ENCODE assay signal across 27 cellular contexts in genomic region chr11:122081073-122081472, GRCh38. TPM values are rescaled to one million over a fixed set of nuclear protein-coding genes. Genes with fewer than 3 reads are reported as not detected.
"Had no signal": no experiment of that assay in that cellular context is flagged by ENCODE, and none has a peak within 500 bp of the region (broad histone marks: within the 10 kb centered on the region; RNA-seq: fewer than 3 reads in every experiment).

No MANE protein-coding gene starts in this region.

- H3K4me3 ChIP-seq: adrenal gland, body of pancreas, breast epithelium, K562, SJCRH30, SK-N-MC had no signal

- H3K36me3 ChIP-seq: adrenal gland, breast epithelium, SJCRH30 had no signal

- DNase-seq: activated CD4-positive, alpha-beta T cell treated with anti-CD3 and anti-CD28 coated beads, Interleukin-2, amount 10 ng/mL, durations not matched to agents 24 days and 14 days; activated CD4-positive, alpha-beta T cell treated with anti-CD3 and anti-CD28 coated beads, Interleukin-2, amount 50 U/mL, for 4 hours; activated CD8-positive, alpha-beta T cell treated with anti-CD3 and anti-CD28 coated beads for 36 hours; activated gamma-delta T cell; activated naive CD4-positive, alpha-beta T cell treated with Interleukin-2 at 50 U/mL for 16 hours; activated naive CD8-positive, alpha-beta T cell treated with anti-CD3 and anti-CD28 coated beads, Interleukin-2, amount 10 ng/mL, durations not matched to agents 7 days and 5 days; activated T-cell treated with anti-CD3 and anti-CD28 coated beads, Interleukin-2, amount 50 U/mL, for 24 hours; adrenal gland; body of pancreas; NCI-H1105; NCI-H1417 treated with DMSO at 0.1 percent for 48 hours; NCI-H187 treated with DMSO at 0.1 percent for 48 hours; NCI-H2081 treated with DMSO at 0.1 percent for 48 hours; NCI-H345; NCI-H524 treated with DMSO at 0.1 percent for 48 hours; SHP77; SJCRH30 had no signal

- H3K4me3 Mint-ChIP-seq: activated CD4-positive, alpha-beta T cell treated with anti-CD3 and anti-CD28 coated beads, Interleukin-2, amount 10 ng/mL, durations not matched to agents 24 days and 14 days; activated CD8-positive, alpha-beta T cell treated with anti-CD3 and anti-CD28 coated beads for 36 hours; activated naive CD4-positive, alpha-beta T cell treated with anti-CD3 and anti-CD28 coated beads, Interleukin-2, amount 50 U/mL, for 24 hours; activated naive CD8-positive, alpha-beta T cell treated with anti-CD3 and anti-CD28 coated beads, Interleukin-2, amount 10 ng/mL, durations not matched to agents 7 days and 5 days; activated T-cell treated with anti-CD3 and anti-CD28 coated beads, Interleukin-2, amount 50 U/mL, for 24 hours; T-helper 1 cell treated with Interleukin-12 subunit alpha and Interleukin-12 subunit beta and Interleukin-4 antibody, amounts not matched to agents 30 μg/mL and 1 μg/mL, for 36 hours; T-helper 2 cell treated with Interferon-gamma antibody and Interleukin-4, amounts not matched to agents 5 μg/mL and 100 μg/mL, for 36 hours had no signal

- H3K27ac Mint-ChIP-seq: activated CD4-positive, alpha-beta T cell treated with anti-CD3 and anti-CD28 coated beads, Interleukin-2, amount 10 ng/mL, durations not matched to agents 24 days and 14 days; activated CD8-positive, alpha-beta T cell treated with anti-CD3 and anti-CD28 coated beads for 36 hours; activated naive CD4-positive, alpha-beta T cell treated with anti-CD3 and anti-CD28 coated beads, Interleukin-2, amount 50 U/mL, for 24 hours; activated naive CD8-positive, alpha-beta T cell treated with anti-CD3 and anti-CD28 coated beads, Interleukin-2, amount 10 ng/mL, durations not matched to agents 7 days and 5 days; activated T-cell treated with anti-CD3 and anti-CD28 coated beads, Interleukin-2, amount 50 U/mL, for 24 hours; activated T-helper 2 cell treated with anti-CD3 and anti-CD28 coated beads, Interferon-gamma antibody, Interleukin-2, Interleukin-4, amounts not matched to agents 10 μg/mL and 5 μg/mL and 100 μg/mL, durations not matched to agents 14 hours and 24 hours and 36 hours; T-helper 1 cell treated with Interleukin-12 subunit alpha and Interleukin-12 subunit beta and Interleukin-4 antibody, amounts not matched to agents 30 μg/mL and 1 μg/mL, for 36 hours; T-helper 2 cell treated with Interferon-gamma antibody and Interleukin-4, amounts not matched to agents 5 μg/mL and 100 μg/mL, for 36 hours had no signal

- H3K9me3 ChIP-seq: adrenal gland, body of pancreas, breast epithelium, SJCRH30 had no signal

- H3K27me3 ChIP-seq: adrenal gland, body of pancreas, breast epithelium, SJCRH30 had no signal

- H3K9me3 Mint-ChIP-seq: activated CD4-positive, alpha-beta T cell treated with anti-CD3 and anti-CD28 coated beads, Interleukin-2, amount 10 ng/mL, durations not matched to agents 24 days and 14 days; activated CD8-positive, alpha-beta T cell treated with anti-CD3 and anti-CD28 coated beads for 36 hours; activated naive CD4-positive, alpha-beta T cell treated with anti-CD3 and anti-CD28 coated beads, Interleukin-2, amount 50 U/mL, for 24 hours; activated naive CD8-positive, alpha-beta T cell treated with anti-CD3 and anti-CD28 coated beads, Interleukin-2, amount 10 ng/mL, durations not matched to agents 7 days and 5 days; activated T-cell treated with anti-CD3 and anti-CD28 coated beads, Interleukin-2, amount 50 U/mL, for 24 hours; activated T-helper 2 cell treated with anti-CD3 and anti-CD28 coated beads, Interferon-gamma antibody, Interleukin-2, Interleukin-4, amounts not matched to agents 10 μg/mL and 5 μg/mL and 100 μg/mL, durations not matched to agents 14 hours and 24 hours and 36 hours; T-helper 1 cell treated with Interleukin-12 subunit alpha and Interleukin-12 subunit beta and Interleukin-4 antibody, amounts not matched to agents 30 μg/mL and 1 μg/mL, for 36 hours; T-helper 2 cell treated with Interferon-gamma antibody and Interleukin-4, amounts not matched to agents 5 μg/mL and 100 μg/mL, for 36 hours had no signal

- H3K36me3 Mint-ChIP-seq: activated naive CD4-positive, alpha-beta T cell treated with anti-CD3 and anti-CD28 coated beads, Interleukin-2, amount 50 U/mL, for 24 hours; activated naive CD8-positive, alpha-beta T cell treated with anti-CD3 and anti-CD28 coated beads, Interleukin-2, amount 10 ng/mL, durations not matched to agents 7 days and 5 days had no signal

- H3K4me1 ChIP-seq: body of pancreas, breast epithelium, SJCRH30 had no signal

- H3K27me3 Mint-ChIP-seq: activated CD4-positive, alpha-beta T cell treated with anti-CD3 and anti-CD28 coated beads, Interleukin-2, amount 10 ng/mL, durations not matched to agents 24 days and 14 days; activated CD8-positive, alpha-beta T cell treated with anti-CD3 and anti-CD28 coated beads for 36 hours; activated T-cell treated with anti-CD3 and anti-CD28 coated beads, Interleukin-2, amount 50 U/mL, for 24 hours had no signal

- ATAC-seq: activated CD8-positive, alpha-beta T cell treated with anti-CD3 and anti-CD28 coated beads for 36 hours; body of pancreas; K562; Panc1 had no signal

- H3K27ac ChIP-seq: adrenal gland, body of pancreas, breast epithelium, SJCRH30, SK-N-MC had no signal

- H3K4me1 Mint-ChIP-seq: activated CD4-positive, alpha-beta T cell treated with anti-CD3 and anti-CD28 coated beads, Interleukin-2, amount 10 ng/mL, durations not matched to agents 24 days and 14 days; activated naive CD4-positive, alpha-beta T cell treated with anti-CD3 and anti-CD28 coated beads, Interleukin-2, amount 50 U/mL, for 24 hours; activated naive CD8-positive, alpha-beta T cell treated with anti-CD3 and anti-CD28 coated beads, Interleukin-2, amount 10 ng/mL, durations not matched to agents 7 days and 5 days had no signal

RNA-seq across cellular contexts. Expression of gene BLID, which starts 34.9 kb away (rescaled TPM):
- total RNA-seq: activated CD4-positive, alpha-beta T cell treated with anti-CD3 and anti-CD28 coated beads, Interleukin-2, amount 10 ng/mL, durations not matched to agents 24 days and 14 days; activated CD8-positive, alpha-beta memory T cell treated with anti-CD3 and anti-CD28 coated beads for 36 hours; activated CD8-positive, alpha-beta T cell treated with anti-CD3 and anti-CD28 coated beads for 36 hours; activated naive CD8-positive, alpha-beta T cell treated with anti-CD3 and anti-CD28 coated beads, Interleukin-2, amount 10 ng/mL, durations not matched to agents 7 days and 5 days; activated T-helper 2 cell treated with anti-CD3 and anti-CD28 coated beads, Interferon-gamma antibody, Interleukin-2, Interleukin-4, amounts not matched to agents 10 μg/mL and 5 μg/mL and 100 μg/mL, durations not matched to agents 14 hours and 24 hours and 36 hours; body of pancreas; K562; NCI-H460; SJCRH30 had no signal
- polyA plus RNA-seq: adrenal gland, K562 had no signal
